22 cellular contexts compared by ENCODE assay signal in genomic region chr3:105927720-105928119, GRCh38. TPM values are rescaled to one million over a fixed set of nuclear protein-coding genes. Genes with fewer than 3 reads are reported as not detected.
DNase-seq lines count a peak whose midpoint lies in the region; ATAC-seq, FAIRE-seq and TF ChIP-seq lines count a peak whose summit lies in the region.
"Had no signal": no experiment of that assay in that cellular context is flagged by ENCODE, and none has a peak within 500 bp of the region (broad histone marks: within the 10 kb centered on the region; RNA-seq: fewer than 3 reads in every experiment).

No MANE protein-coding gene starts in this region.

- no peak overlapping the region for H3K4me3 Mint-ChIP-seq in activated T-helper 17 cell treated with anti-CD3 and anti-CD28 coated beads, Interleukin-2, amount 50 U/mL, for 72 hours
- H3K4me3 Mint-ChIP-seq: CD4-positive, CD25-positive, alpha-beta regulatory T cell; CD8-positive, alpha-beta memory T cell had no signal

- no peaks in the 10 kb centered on the region for H3K9me3 ChIP-seq in GM23248 (ENCODE audit: low read depth)
- H3K9me3 ChIP-seq in PC-9 (ENCODE audit: insufficient read depth, low read depth): no peaks in the 10 kb centered on the region
- H3K9me3 ChIP-seq in small intestine (ENCODE audit: control insufficient read depth, low read depth): no peaks in the 10 kb centered on the region
- H3K9me3 ChIP-seq: BE2C had no signal

- H3K9me3 Mint-ChIP-seq in activated T-helper 17 cell treated with anti-CD3 and anti-CD28 coated beads, Interleukin-2, amount 50 U/mL, for 72 hours: no peaks in the 10 kb centered on the region
- H3K9me3 Mint-ChIP-seq: CD8-positive, alpha-beta memory T cell had no signal

- H3K9me2 ChIP-seq in GM23248 (ENCODE audit: insufficient read depth): no peaks in the 10 kb centered on the region
- 0 out of 2 replicates have a peak, but pooled peaks cover 3% of the 10 kb centered on the region for H3K9me2 ChIP-seq in PC-9 (ENCODE audit: insufficient read depth)

- H3K27ac ChIP-seq in GM23248: no peak overlapping the region
- no peak overlapping the region for H3K27ac ChIP-seq in PC-9
- H3K27ac ChIP-seq in small intestine (ENCODE audit: low read depth in 1 of 2, low read length in 1 of 2): no peak overlapping the region

- ATAC-seq in GM18907 (IDR thresholded peaks at IDR 0.05; ENCODE audit: unreplicated experiment) (peak; percentile 53), GM19351 (IDR thresholded peaks at IDR 0.05; ENCODE audit: unreplicated experiment) (no peak)
- ATAC-seq in activated T-helper 17 cell treated with anti-CD3 and anti-CD28 coated beads, Interleukin-2, amount 50 U/mL, for 72 hours (replicated peaks): no peak

- H4K20me1 ChIP-seq in GM23248 (ENCODE audit: insufficient read depth) (no peaks in the 10 kb centered on the region), PC-9 (ENCODE audit: insufficient read depth) (no peaks in the 10 kb centered on the region)

- H3K27ac Mint-ChIP-seq in activated T-helper 17 cell treated with anti-CD3 and anti-CD28 coated beads, Interleukin-2, amount 50 U/mL, for 72 hours: no peak overlapping the region
- H3K27ac Mint-ChIP-seq: CD4-positive, CD25-positive, alpha-beta regulatory T cell; CD8-positive, alpha-beta memory T cell had no signal

- DNase-seq in GM23248 (no peak), PC-9 (no peak), small intestine (peak; percentile 5), GM13977 (ENCODE audit: low spot score) (no peak)
- DNase-seq: ACHN; BE2C; C1 segment of cervical spinal cord; CD4-positive, CD25-positive, alpha-beta regulatory T cell; CD8-positive, alpha-beta memory T cell; COR-L47; DMS 273 treated with DMSO at 0.1 percent for 48 hours; DMS53; HCEC 1CT; Kasumi-1; KG1 had no signal

- H3K36me3 ChIP-seq in GM23248 (ENCODE audit: low read depth) (no peaks in the 10 kb centered on the region), PC-9 (ENCODE audit: low read depth) (no peaks in the 10 kb centered on the region), small intestine (ENCODE audit: control insufficient read depth in 2 of 2, insufficient read depth in 2 of 2, low read length in 2 of 2) (no peaks in the 10 kb centered on the region)
- H3K36me3 ChIP-seq: BE2C had no signal

- H2AFZ ChIP-seq in GM23248 (peak overlapping the region; percentile 3; the same call in 1 of the 2 replicates), PC-9 (0 out of 2 replicates have a peak overlapping the region, but pooled peaks have one; percentile 1)

- intact Hi-C loops in PC-9 (cut with micrococcal nuclease; ENCODE audit: unreplicated experiment): no loop called here

- H3K27me3 Mint-ChIP-seq in activated T-helper 17 cell treated with anti-CD3 and anti-CD28 coated beads, Interleukin-2, amount 50 U/mL, for 72 hours: no peaks in the 10 kb centered on the region
- H3K27me3 Mint-ChIP-seq: CD4-positive, CD25-positive, alpha-beta regulatory T cell had no signal

- POLR2A ChIA-PET in PC-9 (lab: Charles Lee; ENCODE audit: unreplicated experiment): no interaction called here

- no peak overlapping the region for H3K4me2 ChIP-seq in GM23248 (ENCODE audit: unreplicated experiment)
- no peak overlapping the region for H3K4me2 ChIP-seq in PC-9

- H3K4me3 ChIP-seq in GM23248 (no peak overlapping the region), PC-9 (no peak overlapping the region), small intestine (ENCODE audit: low read depth in 1 of 2, low read length in 2 of 2) (no peak overlapping the region)

- CTCF ChIA-PET in PC-9 (lab: Charles Lee): no interaction called here

- H3K4me1 Mint-ChIP-seq in activated T-helper 17 cell treated with anti-CD3 and anti-CD28 coated beads, Interleukin-2, amount 50 U/mL, for 72 hours: no peaks in the 10 kb centered on the region

- no peaks in the 10 kb centered on the region for H3K36me3 Mint-ChIP-seq in activated T-helper 17 cell treated with anti-CD3 and anti-CD28 coated beads, Interleukin-2, amount 50 U/mL, for 72 hours (ENCODE audit: low read depth)
- H3K36me3 Mint-ChIP-seq: CD4-positive, CD25-positive, alpha-beta regulatory T cell; CD8-positive, alpha-beta memory T cell had no signal

- FAIRE-seq in small intestine (lab: Jason Lieb, UNC): no peak
- FAIRE-seq: A204.1, G401.6, GM12892, H54 had no signal

- TF ChIP-seq CTCF in PC-9 (conservative IDR thresholded peaks at IDR 0.05) (no peak), GM13977 (IDR thresholded peaks at IDR 0.05; ENCODE audit: extremely low read depth, insufficient read depth, missing control alignments) (no peak)

- in situ Hi-C loops in GM23248 (cut with MboI) (no loop called here), GM13977 (cut with MboI; ENCODE audit: low pct_unique_long_range_greater_than_20kb, low sequenced_read_pairs, unreplicated experiment) (no loop called here)

- no peak overlapping the region for H3K9ac ChIP-seq in GM23248

- WGBS in GM23248 (ENCODE audit: low coverage in 1 of 2, low lambda C conversion rate in 2 of 2, missing lambda C conversion rate in 2 of 2), 2 experiments: 86 to 98% methylated on average over 1 of the region's 1 CpG
- WGBS in small intestine, 3 donors: 77 to 83% (median 79%) methylated on average over 1 of the region's 1 CpG

- H3K79me2 ChIP-seq in GM23248 (ENCODE audit: insufficient read depth) (no peaks in the 10 kb centered on the region), PC-9 (ENCODE audit: low read depth) (no peaks in the 10 kb centered on the region)

- H3K4me1 ChIP-seq in GM23248 (ENCODE audit: insufficient read depth): peaks cover 7% of the 10 kb centered on the region; the same call in 1 of the 2 replicates
- no peaks in the 10 kb centered on the region for H3K4me1 ChIP-seq in PC-9 (replicated peaks; ENCODE audit: insufficient read depth)
- H3K4me1 ChIP-seq in small intestine (ENCODE audit: control insufficient read depth in 2 of 2, insufficient read depth in 1 of 2, low read depth in 1 of 2, low read length in 1 of 2): no peaks in the 10 kb centered on the region
- H3K4me1 ChIP-seq: BE2C had no signal

- H3K27me3 ChIP-seq in GM23248 (replicated peaks; ENCODE audit: insufficient read depth): no peaks in the 10 kb centered on the region
- H3K27me3 ChIP-seq in PC-9 (ENCODE audit: insufficient read depth, low read depth): no peaks in the 10 kb centered on the region
- no peaks in the 10 kb centered on the region for H3K27me3 ChIP-seq in small intestine (ENCODE audit: control insufficient read depth in 2 of 2, insufficient read depth in 2 of 2, low read length in 2 of 2)
- H3K27me3 ChIP-seq: BE2C had no signal

- no TSS peak for BruUV-seq in PC-9 (replicated peaks; lab: Mats Ljungman, UMichigan)

- no peaks in the 10 kb centered on the region for H3F3A ChIP-seq in GM23248 (ENCODE audit: insufficient read depth)
- H3F3A ChIP-seq in PC-9 (ENCODE audit: insufficient read depth, low read depth): no peaks in the 10 kb centered on the region

RNA-seq across cellular contexts. Expression of gene CBLB, which starts 58.9 kb away (rescaled TPM):
- total RNA-seq in GM23248 (2014; rRNA removed; shearing (Covaris generic)): 36.6 and 60.7 TPM in 2 replicates
- 36.4 and 41.9 TPM in 2 replicates for polyA plus RNA-seq in GM23248 (2016; fragmentation: Nextera tagmentation; extraction: Ambion mirVana)
- total RNA-seq in PC-9 (2021): 29.8 and 44.0 TPM in 2 replicates
- 10 to 100 TPM in 1 of 3 donors, 1 to 10 TPM in 2; 8.8 to 16.3 (median 9.5) TPM for polyA plus RNA-seq in small intestine
- 100 to 1,000 TPM in 1 of 2 donors, 10 to 100 TPM in 1; 41.4 to 110 TPM for total RNA-seq in activated T-helper 17 cell treated with anti-CD3 and anti-CD28 coated beads, Interleukin-2, amount 50 U/mL, for 72 hours
